In genomic region chr17:59149051-59149450, GRCh38 we compare ENCODE assay signal across 16 cellular contexts. TPM values are rescaled to one million over a fixed set of nuclear protein-coding genes. Genes with fewer than 3 reads are reported as not detected.
A peak's percentile ranks its signal among the peaks of the same experiment; 100 is the strongest.
DNase-seq lines count a peak whose midpoint lies in the region; ATAC-seq and TF ChIP-seq lines count a peak whose summit lies in the region.
"Had no signal": no experiment of that assay in that cellular context is flagged by ENCODE, and none has a peak within 500 bp of the region (broad histone marks: within the 10 kb centered on the region; RNA-seq: fewer than 3 reads in every experiment).

No MANE protein-coding gene starts in this region.

- H3K4me3 ChIP-seq in ACC112 (ENCODE audit: low read depth, low read length) (no peak overlapping the region), foreskin fibroblast (ENCODE audit: low read depth in 1 of 2, low read length in 2 of 2) (no peak overlapping the region), psoas muscle (no peak overlapping the region)
- H3K4me3 ChIP-seq: vagina had no signal

- H3K36me3 Mint-ChIP-seq in activated T-helper 2 cell treated with anti-CD3 and anti-CD28 coated beads, Interferon-gamma antibody, Interleukin-2, Interleukin-4, amounts not matched to agents 10 μg/mL and 5 μg/mL and 100 μg/mL, durations not matched to agents 14 hours and 24 hours and 36 hours (ENCODE audit: low read depth), result peaks cover 39% of the 10 kb centered on the region

- H3K36me3 ChIP-seq in ACC112 (ENCODE audit: insufficient read depth, low read length), result peaks cover 5% of the 10 kb centered on the region
- H3K36me3 ChIP-seq in KOPT-K1 (ENCODE audit: insufficient read depth, low read length), result peaks cover 42% of the 10 kb centered on the region
- H3K36me3 ChIP-seq in psoas muscle (ENCODE audit: insufficient read depth in 1 of 2, low read depth in 1 of 2), result no peaks in the 10 kb centered on the region
- H3K36me3 ChIP-seq: vagina had no signal

- H2AFZ ChIP-seq in ACC112 (ENCODE audit: low read length, unreplicated experiment), result no peak overlapping the region

- H3K27ac ChIP-seq in ACC112 (ENCODE audit: low read depth, low read length) (peak overlapping the region; percentile 12; the same call in 1 of the 2 replicates), KOPT-K1 (ENCODE audit: low read depth, low read length, poor library complexity, severe bottlenecking) (peak overlapping the region; percentile 25), psoas muscle (no peak overlapping the region)
- H3K27ac ChIP-seq: vagina had no signal

- no peaks in the 10 kb centered on the region for H3K27me3 ChIP-seq in ACC112 (ENCODE audit: insufficient read depth, low read length)
- H3K27me3 ChIP-seq in psoas muscle (ENCODE audit: insufficient read depth in 3 of 3, low read length in 2 of 3), result no peaks in the 10 kb centered on the region
- H3K27me3 ChIP-seq: vagina had no signal

- no peaks in the 10 kb centered on the region for H3K27me3 Mint-ChIP-seq in activated T-helper 2 cell treated with anti-CD3 and anti-CD28 coated beads, Interferon-gamma antibody, Interleukin-2, Interleukin-4, amounts not matched to agents 10 μg/mL and 5 μg/mL and 100 μg/mL, durations not matched to agents 14 hours and 24 hours and 36 hours (ENCODE audit: low read depth)
- H3K27me3 Mint-ChIP-seq: CD4-positive, alpha-beta T cell had no signal

- H3K4me3 Mint-ChIP-seq in activated T-helper 2 cell treated with anti-CD3 and anti-CD28 coated beads, Interferon-gamma antibody, Interleukin-2, Interleukin-4, amounts not matched to agents 10 μg/mL and 5 μg/mL and 100 μg/mL, durations not matched to agents 14 hours and 24 hours and 36 hours (ENCODE audit: low read depth), result no peak overlapping the region
- H3K4me3 Mint-ChIP-seq: CD4-positive, alpha-beta T cell had no signal

- ATAC-seq in psoas muscle (no peak), HG03108 (IDR thresholded peaks at IDR 0.05; ENCODE audit: unreplicated experiment) (no peak)
- ATAC-seq: right cardiac atrium had no signal

- peaks cover 96% of the 10 kb centered on the region for H3K79me2 ChIP-seq in ACC112 (ENCODE audit: control insufficient read depth, insufficient read depth, low read length, unreplicated experiment)

- WGBS in psoas muscle, 3 donors, result 91 to 95% (median 95%) methylated on average over 2 of the region's 2 CpGs

- intact Hi-C loops in activated T-helper 2 cell treated with anti-CD3 and anti-CD28 coated beads, Interferon-gamma antibody, Interleukin-2, Interleukin-4, amounts not matched to agents 10 μg/mL and 5 μg/mL and 100 μg/mL, durations not matched to agents 14 hours and 24 hours and 36 hours (cut with micrococcal nuclease), result no loop called here
- intact Hi-C loops in psoas muscle (cut with DNase I), result no loop called here

- DNase-seq in activated T-helper 2 cell treated with anti-CD3 and anti-CD28 coated beads, Interferon-gamma antibody, Interleukin-2, Interleukin-4, amounts not matched to agents 10 μg/mL and 5 μg/mL and 100 μg/mL, durations not matched to agents 14 hours and 24 hours and 36 hours (ENCODE audit: low spot score), result no peak
- DNase-seq in foreskin fibroblast (peak; percentile 42 to 73), OCI-M1 (lab: John Stamatoyannopoulos, UW) (no peak), psoas muscle (no peak), hippocampal formation (lab: John Stamatoyannopoulos, UW) (no peak)
- DNase-seq: activated CD4-positive, CD25-positive, alpha-beta regulatory T cell; CD4-positive, alpha-beta T cell; DMS79; midbrain; NCI-H2029; NCI-H524 treated with DMSO at 0.1 percent for 48 hours; right cardiac atrium had no signal

- H3K4me1 ChIP-seq in ACC112 (ENCODE audit: control insufficient read depth, insufficient read depth, low read length, unreplicated experiment) (peaks cover 26% of the 10 kb centered on the region), psoas muscle (peaks cover 12% of the 10 kb centered on the region)

- no peaks in the 10 kb centered on the region for H3K9me3 Mint-ChIP-seq in activated T-helper 2 cell treated with anti-CD3 and anti-CD28 coated beads, Interferon-gamma antibody, Interleukin-2, Interleukin-4, amounts not matched to agents 10 μg/mL and 5 μg/mL and 100 μg/mL, durations not matched to agents 14 hours and 24 hours and 36 hours
- H3K9me3 Mint-ChIP-seq: CD4-positive, alpha-beta T cell had no signal

- peaks cover 41% of the 10 kb centered on the region for H3K4me1 Mint-ChIP-seq in activated T-helper 2 cell treated with anti-CD3 and anti-CD28 coated beads, Interferon-gamma antibody, Interleukin-2, Interleukin-4, amounts not matched to agents 10 μg/mL and 5 μg/mL and 100 μg/mL, durations not matched to agents 14 hours and 24 hours and 36 hours (ENCODE audit: low read depth)

- no peaks in the 10 kb centered on the region for H3K9me3 ChIP-seq in KOPT-K1 (ENCODE audit: insufficient read depth, low read length, poor library complexity, severe bottlenecking)
- H3K9me3 ChIP-seq in psoas muscle, result no peaks in the 10 kb centered on the region
- H3K9me3 ChIP-seq: vagina had no signal

- no peak for TF ChIP-seq CTCF in foreskin fibroblast (IDR thresholded peaks at IDR 0.05; ENCODE audit: low read depth, low read length)
- TF ChIP-seq CTCF in psoas muscle (IDR thresholded peaks at IDR 0.05), result no peak

- H3K27ac Mint-ChIP-seq in activated T-helper 2 cell treated with anti-CD3 and anti-CD28 coated beads, Interferon-gamma antibody, Interleukin-2, Interleukin-4, amounts not matched to agents 10 μg/mL and 5 μg/mL and 100 μg/mL, durations not matched to agents 14 hours and 24 hours and 36 hours, result peak overlapping the region; percentile 30
- H3K27ac Mint-ChIP-seq: CD4-positive, alpha-beta T cell had no signal

RNA-seq across cellular contexts. Expression of gene SKA2, which starts 5.9 kb away (rescaled TPM):
- total RNA-seq in activated T-helper 2 cell treated with anti-CD3 and anti-CD28 coated beads, Interferon-gamma antibody, Interleukin-2, Interleukin-4, amounts not matched to agents 10 μg/mL and 5 μg/mL and 100 μg/mL, durations not matched to agents 14 hours and 24 hours and 36 hours, result 62.2 and 69.9 TPM in 2 replicates
- total RNA-seq in psoas muscle, result 10 to 100 TPM in 3 of 4 donors, 1 to 10 TPM in 1; 7.2 to 17.1 (median 11.2) TPM
- polyA plus RNA-seq in psoas muscle, result 10 to 100 TPM in 2 of 3 donors, 1 to 10 TPM in 1; 9.2 to 15.5 (median 11.5) TPM

RNA-seq across cellular contexts. Expression of gene PRR11, which starts 6.5 kb away (rescaled TPM):
- 50.2 and 51.5 TPM in 2 replicates for total RNA-seq in activated T-helper 2 cell treated with anti-CD3 and anti-CD28 coated beads, Interferon-gamma antibody, Interleukin-2, Interleukin-4, amounts not matched to agents 10 μg/mL and 5 μg/mL and 100 μg/mL, durations not matched to agents 14 hours and 24 hours and 36 hours
- total RNA-seq in psoas muscle, result 1 to 10 TPM in 1 of 4 donors, under 1 TPM in 3; 0.34 to 1.0 (median 0.62) TPM
- 1 to 10 TPM in 1 of 3 donors, under 1 TPM in 2; 0.28 to 2.3 (median 0.44) TPM for polyA plus RNA-seq in psoas muscle

RNA-seq across cellular contexts. Expression of gene TRIM37, which starts 42.4 kb away (rescaled TPM):
- total RNA-seq in activated T-helper 2 cell treated with anti-CD3 and anti-CD28 coated beads, Interferon-gamma antibody, Interleukin-2, Interleukin-4, amounts not matched to agents 10 μg/mL and 5 μg/mL and 100 μg/mL, durations not matched to agents 14 hours and 24 hours and 36 hours, result 28.4 and 31.4 TPM in 2 replicates
- total RNA-seq in psoas muscle, result 10 to 100 TPM; 12.1 to 16.2 (median 14.7) TPM
- polyA plus RNA-seq in psoas muscle, result 10 to 100 TPM in 1 of 3 donors, 1 to 10 TPM in 2; 6.8 to 17.6 (median 9.5) TPM

Comparison
In these comparisons a context has a peak if more than half of its experiments do, and no peak if none do; other contexts are left out.
1. DNase-seq: peak in foreskin fibroblast (2 of 2); none in activated T-helper 2 cell treated with anti-CD3 and anti-CD28 coated beads, Interferon-gamma antibody, Interleukin-2, Interleukin-4, amounts not matched to agents 10 μg/mL and 5 μg/mL and 100 μg/mL, durations not matched to agents 14 hours and 24 hours and 36 hours (single experiment), OCI-M1 (single experiment), psoas muscle (0 of 2) and hippocampal formation (0 of 2).
2. RNA of gene PRR11, which starts 6.5 kb away (total RNA-seq): 50.2 to 51.5 TPM in activated T-helper 2 cell treated with anti-CD3 and anti-CD28 coated beads, Interferon-gamma antibody, Interleukin-2, Interleukin-4, amounts not matched to agents 10 μg/mL and 5 μg/mL and 100 μg/mL, durations not matched to agents 14 hours and 24 hours and 36 hours; 0.34 to 1.0 TPM in psoas muscle; every median in the first group is over 10 times any median in the second.